ENCODE assay signal across 8 cellular contexts in genomic region chr4:185656467-185656890, GRCh38.
DNase-seq lines count a peak whose midpoint lies in the region; TF ChIP-seq lines count a peak whose summit lies in the region.

No MANE protein-coding gene starts in this region.

- no peak overlapping the region for H3K4me3 ChIP-seq in Caco-2 (ENCODE audit: low read depth, low read length)
- H3K4me3 ChIP-seq in CD8-positive, alpha-beta memory T cell (ENCODE audit: low read length): no peak overlapping the region

- H3K36me3 ChIP-seq in Caco-2 (ENCODE audit: control insufficient read depth, insufficient read depth, low read length): peaks cover 1% of the 10 kb centered on the region
- no peaks in the 10 kb centered on the region for H3K36me3 ChIP-seq in CD8-positive, alpha-beta memory T cell (ENCODE audit: insufficient read depth, low read length)

- H3K9me3 ChIP-seq in Caco-2: no peaks in the 10 kb centered on the region
- no peaks in the 10 kb centered on the region for H3K9me3 ChIP-seq in CD8-positive, alpha-beta memory T cell (ENCODE audit: low read length)

- peaks cover 10% of the 10 kb centered on the region for H3K36me3 Mint-ChIP-seq in Caco-2 (ENCODE audit: insufficient read depth, unreplicated experiment)
- no peaks in the 10 kb centered on the region for H3K36me3 Mint-ChIP-seq in CD8-positive, alpha-beta memory T cell

- no peak overlapping the region for H3K27ac ChIP-seq in CD8-positive, alpha-beta memory T cell (ENCODE audit: low read depth, low read length)

- BruUV-seq in Caco-2 (replicated peaks; lab: Mats Ljungman, UMichigan): no TSS peak

- POLR2A ChIA-PET in Caco-2 (lab: Charles Lee): no interaction called here
- POLR2A ChIA-PET in CD8-positive, alpha-beta memory T cell (lab: Charles Lee): no interaction called here

- no peaks in the 10 kb centered on the region for H3K27me3 ChIP-seq in Caco-2 (replicated peaks; ENCODE audit: control insufficient read depth, insufficient read depth, low read length)
- no peaks in the 10 kb centered on the region for H3K27me3 ChIP-seq in CD8-positive, alpha-beta memory T cell (ENCODE audit: insufficient read depth, low read length, poor library complexity, severe bottlenecking)

- intact Hi-C loops in Caco-2 (cut with micrococcal nuclease; ENCODE audit: unreplicated experiment): no loop called here

- H3K4me1 ChIP-seq in Caco-2: peaks cover 14% of the 10 kb centered on the region
- no peaks in the 10 kb centered on the region for H3K4me1 ChIP-seq in CD8-positive, alpha-beta memory T cell (ENCODE audit: insufficient read depth, low read length)

- H3K27ac Mint-ChIP-seq in Caco-2 (ENCODE audit: unreplicated experiment): no peak overlapping the region
- H3K27ac Mint-ChIP-seq in CD8-positive, alpha-beta memory T cell: no peak overlapping the region

- no peaks in the 10 kb centered on the region for H3K27me3 Mint-ChIP-seq in Caco-2 (ENCODE audit: insufficient read depth, unreplicated experiment)
- peaks cover 0 to 2% of the 10 kb centered on the region in 2 donors for H3K27me3 Mint-ChIP-seq in CD8-positive, alpha-beta memory T cell

- peaks cover 10% of the 10 kb centered on the region for H3K4me1 Mint-ChIP-seq in Caco-2 (ENCODE audit: low read depth, unreplicated experiment)
- no peaks in the 10 kb centered on the region for H3K4me1 Mint-ChIP-seq in CD8-positive, alpha-beta memory T cell

- DNase-seq in COLO829 (ENCODE audit: low spot score) (peak; percentile 69), brain pericyte (ENCODE audit: low read depth, low spot score) (peak; percentile 30), hippocampal formation (lab: John Stamatoyannopoulos, UW) (peak; percentile 6 to 40), retina (peak; percentile 27), Caco-2 (no peak), NCI-H2227 treated with DMSO at 0.1 percent for 48 hours (lab: John Stamatoyannopoulos, UW) (no peak), cerebellum (ENCODE audit: low spot score) (no peak)
- no peak for DNase-seq in CD8-positive, alpha-beta memory T cell

- CTCF ChIA-PET in Caco-2 (lab: Charles Lee): no interaction called here
- CTCF ChIA-PET in CD8-positive, alpha-beta memory T cell (lab: Charles Lee): no interaction called here

- H3K4me3 Mint-ChIP-seq in Caco-2 (ENCODE audit: unreplicated experiment): no peak overlapping the region
- no peak overlapping the region for H3K4me3 Mint-ChIP-seq in CD8-positive, alpha-beta memory T cell

- no peak for TF ChIP-seq CTCF in Caco-2 (IDR thresholded peaks at IDR 0.05; ENCODE audit: insufficient read depth in 1 of 2, low read depth in 1 of 2, low read length in 1 of 2, severe bottlenecking in 1 of 2, unreplicated experiment in 1 of 2)

- no peaks in the 10 kb centered on the region for H3K9me3 Mint-ChIP-seq in Caco-2 (ENCODE audit: unreplicated experiment)
- H3K9me3 Mint-ChIP-seq in CD8-positive, alpha-beta memory T cell: peaks cover 0 to 2% (median 0%) of the 10 kb centered on the region in 5 donors

Comparison
In these comparisons a context has a peak if more than half of its experiments do, and no peak if none do; other contexts are left out.
1. DNase-seq: peak in COLO829 (single experiment), brain pericyte (single experiment), hippocampal formation (2 of 2) and retina (single experiment); none in Caco-2 (0 of 2), CD8-positive, alpha-beta memory T cell (0 of 5), NCI-H2227 treated with DMSO at 0.1 percent for 48 hours (single experiment) and cerebellum (single experiment).